In the genomic region with DNA sequence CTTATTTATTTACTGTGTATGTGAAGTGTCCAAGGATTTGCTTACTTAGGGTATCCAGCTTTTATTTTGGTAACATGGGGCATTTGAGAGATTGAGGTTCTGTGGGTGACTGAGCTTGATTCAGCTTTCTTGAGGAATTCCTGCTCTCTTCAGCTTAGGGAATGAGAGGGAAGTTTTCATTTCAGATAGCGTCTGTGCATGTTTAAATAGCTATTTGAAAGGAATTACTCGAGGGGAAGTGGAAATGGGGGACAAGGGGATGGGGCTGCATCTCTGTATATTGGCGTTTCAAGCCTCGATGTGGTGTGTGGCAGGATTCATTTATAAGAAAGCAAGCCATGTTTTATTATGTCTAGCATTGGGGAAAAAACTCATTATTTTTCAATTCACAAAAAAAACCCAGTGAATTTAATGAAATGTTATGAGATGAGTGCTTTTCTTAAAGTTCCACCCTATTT, we compare ENCODE assay signal across 8 cellular contexts. TPM values are rescaled to one million over a fixed set of nuclear protein-coding genes. Genes with fewer than 3 reads are reported as not detected.
DNase-seq lines count a peak whose midpoint lies in the region; ATAC-seq, FAIRE-seq and TF ChIP-seq lines count a peak whose summit lies in the region.

No MANE protein-coding gene starts in this region.

- no peaks in the 10 kb centered on the region; the same call in 1 of the 2 replicates for H4K20me1 ChIP-seq in PC-9 (ENCODE audit: insufficient read depth)

- peaks cover 58% of the 10 kb centered on the region for H3K79me2 ChIP-seq in PC-9 (ENCODE audit: low read depth)

- intact Hi-C loops in PC-9 (cut with micrococcal nuclease; ENCODE audit: unreplicated experiment), result loop anchor here (5.0 kb wide), 1 partner anchor 57 kb away; no protein-coding TSS in a partner anchor

- FAIRE-seq in small intestine (lab: Jason Lieb, UNC), result no peak

- peak overlapping the region; percentile 90 for H3K4me2 ChIP-seq in PC-9

- no peaks in the 10 kb centered on the region for H3F3A ChIP-seq in PC-9 (ENCODE audit: insufficient read depth, low read depth)

- no peaks in the 10 kb centered on the region for H3K9me2 ChIP-seq in PC-9 (ENCODE audit: insufficient read depth)

- H3K36me3 ChIP-seq in GM06990 (ENCODE audit: control insufficient read depth, insufficient read depth, low read length) (no peaks in the 10 kb centered on the region), PC-9 (ENCODE audit: low read depth) (0 out of 2 replicates have a peak, but pooled peaks cover 4% of the 10 kb centered on the region), small intestine (ENCODE audit: control insufficient read depth in 2 of 2, insufficient read depth in 2 of 2, low read length in 2 of 2) (no peaks in the 10 kb centered on the region)

- WGBS in small intestine, 3 donors, result 4 to 6% (median 4%) methylated on average over 4 of the region's 4 CpGs

- H3K4me3 ChIP-seq in GM06990 (replicated peaks; ENCODE audit: low read depth, low read length) (peak overlapping the region; percentile 79), PC-9 (peak overlapping the region; percentile 75), epithelial cell of proximal tubule (ENCODE audit: low read depth, low read length) (peak overlapping the region; percentile 94), small intestine (ENCODE audit: low read depth in 1 of 2, low read length in 2 of 2) (peak overlapping the region in 1 of 2 donors; percentile 94)

- CTCF ChIA-PET in PC-9 (lab: Charles Lee), result interaction anchor here (0.7 to 1.1 kb wide), 2 partner anchors 146 to 196 kb away, joined by 3 read pairs; no protein-coding TSS in a partner anchor

- H3K27ac ChIP-seq in PC-9, result peak overlapping the region; percentile 78
- H3K27ac ChIP-seq in small intestine (ENCODE audit: low read depth in 1 of 2, low read length in 1 of 2), result no peak overlapping the region

- H3K27me3 ChIP-seq in GM06990 (replicated peaks; ENCODE audit: control insufficient read depth, insufficient read depth, low read length) (no peaks in the 10 kb centered on the region), PC-9 (ENCODE audit: insufficient read depth, low read depth) (no peaks in the 10 kb centered on the region), small intestine (ENCODE audit: control insufficient read depth in 2 of 2, insufficient read depth in 2 of 2, low read length in 2 of 2) (no peaks in the 10 kb centered on the region)

- TF ChIP-seq CTCF in GM06990 (IDR thresholded peaks at IDR 0.05; ENCODE audit: insufficient read depth, low read length, poor library complexity, severe bottlenecking), result no peak
- no peak for TF ChIP-seq CTCF in PC-9 (conservative IDR thresholded peaks at IDR 0.05)
- TF ChIP-seq CTCF in epithelial cell of proximal tubule (conservative IDR thresholded peaks at IDR 0.05; ENCODE audit: low read depth, low read length), result no peak

- no peaks in the 10 kb centered on the region for H3K9me3 ChIP-seq in PC-9 (ENCODE audit: insufficient read depth, low read depth)
- no peaks in the 10 kb centered on the region for H3K9me3 ChIP-seq in small intestine (ENCODE audit: control insufficient read depth, low read depth)

- DNase-seq in GM06990 (ENCODE audit: extremely low read depth, insufficient read length) (no peak), PC-9 (no peak), epithelial cell of proximal tubule (ENCODE audit: low read depth) (no peak), pons (ENCODE audit: low spot score) (peak; percentile 48), small intestine (no peak), occipital lobe (lab: John Stamatoyannopoulos, UW) (no peak)

- POLR2A ChIA-PET in PC-9 (lab: Charles Lee; ENCODE audit: unreplicated experiment), result interaction anchor here (0.7 kb wide), 1 partner anchor 508 kb away, joined by 4 read pairs; no protein-coding TSS in a partner anchor

- no TSS peak for BruUV-seq in PC-9 (replicated peaks; lab: Mats Ljungman, UMichigan)

- H3K4me1 ChIP-seq in PC-9 (replicated peaks; ENCODE audit: insufficient read depth) (peaks cover 21% of the 10 kb centered on the region), small intestine (ENCODE audit: control insufficient read depth in 2 of 2, insufficient read depth in 1 of 2, low read depth in 1 of 2, low read length in 1 of 2) (no peaks in the 10 kb centered on the region)

- peak overlapping the region; percentile 99 for H2AFZ ChIP-seq in PC-9

- no peak for ATAC-seq in GM18868 (IDR thresholded peaks at IDR 0.05; ENCODE audit: unreplicated experiment)
- no peak for ATAC-seq in HG02981 (IDR thresholded peaks at IDR 0.05; ENCODE audit: unreplicated experiment)

RNA-seq across cellular contexts. Expression of gene ATP2C1, which starts 1.0 kb away (rescaled TPM):
- total RNA-seq in PC-9 (2021) (88.9 and 101 TPM in 2 replicates), epithelial cell of proximal tubule (72.6 and 104 TPM in 2 replicates), occipital lobe (183 TPM)
- 10 to 100 TPM in 2 of 3 donors, 1 to 10 TPM in 1; 6.2 to 48.1 (median 14.8) TPM for polyA plus RNA-seq in small intestine
